ENCODE assay signal across 8 cellular contexts in genomic region chr3:115100172-115100571, GRCh38. TPM values are rescaled to one million over a fixed set of nuclear protein-coding genes. Genes with fewer than 3 reads are reported as not detected.
DNase-seq lines count a peak whose midpoint lies in the region; ATAC-seq, FAIRE-seq and TF ChIP-seq lines count a peak whose summit lies in the region.

No MANE protein-coding gene starts in this region.

- peak overlapping the region; percentile 80 to 93 (median 88) for H3K4me3 Mint-ChIP-seq in CD4-positive, alpha-beta memory T cell
- H3K4me3 Mint-ChIP-seq in endodermal cell, result no peak overlapping the region

- no peak overlapping the region for H2BK15ac ChIP-seq in IMR-90 (ENCODE audit: low read depth, low read length)

- POLR2A ChIA-PET in CD4-positive, alpha-beta memory T cell (lab: Charles Lee; ENCODE audit: partially characterized antibody), result interaction anchor here (0.6 to 4.1 kb wide), 6 partner anchors 17 to 1353 kb away, joined by 3 to 92 read pairs (median 3); partner anchors contain the start of genes ATP6V1A and ZBTB20
- POLR2A ChIA-PET in IMR-90 (lab: Charles Lee; ENCODE audit: unreplicated experiment), result no interaction called here

- H3K9me1 ChIP-seq in IMR-90 (ENCODE audit: insufficient read depth, low read length), result no peaks in the 10 kb centered on the region

- H3K27me3 ChIP-seq in CD4-positive, alpha-beta memory T cell (ENCODE audit: insufficient read depth, low read length), result no peaks in the 10 kb centered on the region
- H3K27me3 ChIP-seq in IMR-90 (ENCODE audit: control insufficient read depth, insufficient read depth, low read length) (no peaks in the 10 kb centered on the region), endodermal cell (ENCODE audit: control insufficient read depth, insufficient read depth, low read length, poor library complexity, severe bottlenecking) (no peaks in the 10 kb centered on the region), mucosa of stomach (ENCODE audit: control insufficient read depth, insufficient read depth, low read length) (no peaks in the 10 kb centered on the region), aorta (ENCODE audit: control insufficient read depth in 1 of 2, insufficient read depth in 2 of 2, low read length in 1 of 2) (no peaks in the 10 kb centered on the region)

- dilution Hi-C loops in IMR-90 (cut with HindIII; ENCODE audit: low sequenced_read_pairs, unreplicated experiment), result no loop called here

- intact Hi-C loops in CD4-positive, alpha-beta memory T cell (cut with micrococcal nuclease), result loop anchor here (1.0 kb wide), 1 partner anchor 47 kb away; the partner anchor contains the start of gene ZBTB20
- intact Hi-C loops in IMR-90 (cut with micrococcal nuclease), result loop anchor here (5.0 kb wide), 1 partner anchor 712 kb away; no protein-coding TSS in a partner anchor
- intact Hi-C loops in aorta (cut with DNase I), result loop anchor here in 1 of 2 donors (5.0 kb wide), 1 partner anchor 278 kb away; no protein-coding TSS in a partner anchor

- TF ChIP-seq RAD21 in IMR-90 (IDR thresholded peaks at IDR 0.05; ENCODE audit: low read length), result no peak

- peak overlapping the region; percentile 56 for H3K4ac ChIP-seq in IMR-90 (ENCODE audit: low read depth, low read length)

- H3K9me3 ChIP-seq in CD4-positive, alpha-beta memory T cell (ENCODE audit: control insufficient read depth in 1 of 2, low read length in 2 of 2), result no peaks in the 10 kb centered on the region
- no peaks in the 10 kb centered on the region for H3K9me3 ChIP-seq in IMR-90 (ENCODE audit: control insufficient read depth, insufficient read depth, low read length)
- H3K9me3 ChIP-seq in endodermal cell (ENCODE audit: control insufficient read depth, low read length), result peaks cover 7% of the 10 kb centered on the region
- H3K9me3 ChIP-seq in mucosa of stomach (ENCODE audit: control insufficient read depth, low read length), result no peaks in the 10 kb centered on the region
- H3K9me3 ChIP-seq in aorta (ENCODE audit: control insufficient read depth, low read length), result no peaks in the 10 kb centered on the region

- H3K9ac ChIP-seq in IMR-90 (ENCODE audit: low read depth, low read length) (peak overlapping the region; percentile 56), endodermal cell (ENCODE audit: extremely low read depth, low read length, poor library complexity, severe bottlenecking) (no peak overlapping the region), mucosa of stomach (ENCODE audit: low read length) (peak overlapping the region; percentile 83)

- H2AK9ac ChIP-seq in IMR-90 (replicated peaks; ENCODE audit: low read depth, low read length, poor library complexity), result no peak overlapping the region

- TF ChIP-seq POLR2A in IMR-90 (IDR thresholded peaks at IDR 0.05; ENCODE audit: low read depth, low read length), result no peak

- no TSS peak for BruUV-seq in IMR-90 (replicated peaks; lab: Mats Ljungman, UMichigan)

- no peaks in the 10 kb centered on the region for H4K20me1 ChIP-seq in IMR-90 (ENCODE audit: insufficient read depth, low read length)

- CTCF ChIA-PET in CD4-positive, alpha-beta memory T cell (lab: Charles Lee; ENCODE audit: partially characterized antibody), result interaction anchor here (0.8 to 3.2 kb wide), 8 partner anchors 9 to 684 kb away, joined by 3 to 17 read pairs (median 3); partner anchors contain the start of gene ZBTB20
- CTCF ChIA-PET in IMR-90 (lab: Yijun Ruan, JAX), result no interaction called here

- H2BK5ac ChIP-seq in IMR-90 (ENCODE audit: low read depth, low read length, poor library complexity, severe bottlenecking), result peak overlapping the region; percentile 71

- peaks cover 0 to 7% (median 3%) of the 10 kb centered on the region in 8 donors for H3K9me3 Mint-ChIP-seq in CD4-positive, alpha-beta memory T cell
- H3K9me3 Mint-ChIP-seq in endodermal cell, result peaks cover 4% of the 10 kb centered on the region

- H4K91ac ChIP-seq in IMR-90 (ENCODE audit: insufficient read depth, low read depth, low read length), result peak overlapping the region; percentile 51; the same call in 1 of the 2 replicates

- peaks cover 32% of the 10 kb centered on the region for H3K4me1 ChIP-seq in CD4-positive, alpha-beta memory T cell (ENCODE audit: insufficient read depth, low read length)
- no peaks in the 10 kb centered on the region; the same call in 1 of the 2 replicates for H3K4me1 ChIP-seq in IMR-90 (ENCODE audit: control insufficient read depth, insufficient read depth, low read length)
- H3K4me1 ChIP-seq in endodermal cell (ENCODE audit: control insufficient read depth, insufficient read depth, low read length), result no peaks in the 10 kb centered on the region
- H3K4me1 ChIP-seq in mucosa of stomach (ENCODE audit: control insufficient read depth, insufficient read depth, low read length), result peaks cover 8% of the 10 kb centered on the region
- peaks cover 0 to 6% of the 10 kb centered on the region in 2 donors for H3K4me1 ChIP-seq in aorta (ENCODE audit: control insufficient read depth in 1 of 2, insufficient read depth in 2 of 2, low read length in 2 of 2)

- no peak overlapping the region for H2BK20ac ChIP-seq in IMR-90 (ENCODE audit: low read depth, low read length)

- FAIRE-seq in GM19239 (lab: Jason Lieb, UNC), result peak; percentile 91

- ATAC-seq in IMR-90 (ENCODE audit: low read depth) (peak; percentile 95), SK-N-SH treated with all-trans-retinoic acid at 6 μM for 48 hours (peak; percentile 93), aorta (ENCODE audit: low FRiP score) (peak; percentile 78), HG02970 (IDR thresholded peaks at IDR 0.05; ENCODE audit: low FRiP score, unreplicated experiment) (no peak)

- peak overlapping the region; percentile 32; the same call in 1 of the 2 replicates for H3K23ac ChIP-seq in IMR-90 (ENCODE audit: low read depth, low read length)

- no peaks in the 10 kb centered on the region; a peak in 1 of 4 replicates for H3K79me1 ChIP-seq in IMR-90 (ENCODE audit: low read depth in 1 of 2, low read length in 2 of 2)

- H3K27ac Mint-ChIP-seq in CD4-positive, alpha-beta memory T cell, result peak overlapping the region; percentile 77 to 95 (median 89)
- H3K27ac Mint-ChIP-seq in endodermal cell, result no peak overlapping the region

- H3K27ac ChIP-seq in CD4-positive, alpha-beta memory T cell (ENCODE audit: low read depth, low read length), result peak overlapping the region; percentile 35
- H3K27ac ChIP-seq in IMR-90 (ENCODE audit: insufficient read depth, low read length) (peak overlapping the region; percentile 58; the same call in 1 of the 2 replicates), endodermal cell (ENCODE audit: low read depth, low read length) (peak overlapping the region; percentile 69), aorta (ENCODE audit: low read depth in 1 of 2, low read length in 2 of 2) (peak overlapping the region in 1 of 2 donors; percentile 48)

- peak overlapping the region; percentile 99 for H3K4me2 ChIP-seq in IMR-90 (ENCODE audit: low read depth, low read length)

- no peak overlapping the region for H3K56ac ChIP-seq in IMR-90 (ENCODE audit: extremely low read depth, insufficient read depth, low read length)

- TF ChIP-seq CTCF in IMR-90 (conservative IDR thresholded peaks at IDR 0.05; ENCODE audit: low read depth, low read length) (no peak), endodermal cell (conservative IDR thresholded peaks at IDR 0.05) (no peak)

- peak overlapping the region; percentile 6 for H2BK120ac ChIP-seq in IMR-90 (ENCODE audit: low read depth, low read length)

- peak overlapping the region; percentile 18 for H3K14ac ChIP-seq in IMR-90 (replicated peaks; ENCODE audit: low read depth, low read length)

- no peaks in the 10 kb centered on the region for H3K36me3 ChIP-seq in CD4-positive, alpha-beta memory T cell (ENCODE audit: insufficient read depth, low read length)
- H3K36me3 ChIP-seq in IMR-90 (ENCODE audit: control insufficient read depth, insufficient read depth, low read length) (no peaks in the 10 kb centered on the region), endodermal cell (ENCODE audit: control insufficient read depth, insufficient read depth, low read length) (no peaks in the 10 kb centered on the region), mucosa of stomach (ENCODE audit: control insufficient read depth, insufficient read depth, low read length) (no peaks in the 10 kb centered on the region), aorta (ENCODE audit: control insufficient read depth in 1 of 2, insufficient read depth in 2 of 2, low read length in 1 of 2) (no peaks in the 10 kb centered on the region)

- peak overlapping the region; percentile 88 for H4K5ac ChIP-seq in IMR-90 (ENCODE audit: low read depth, low read length)

- H4K8ac ChIP-seq in IMR-90 (ENCODE audit: low read depth in 2 of 2, low read length in 2 of 2), result peak overlapping the region; percentile 14 to 57; a peak in 3 of 4 replicates

- peak overlapping the region; percentile 90 for H3K18ac ChIP-seq in IMR-90 (ENCODE audit: low read depth, low read length)

- peaks cover 16 to 20% of the 10 kb centered on the region in 2 donors for H3K36me3 Mint-ChIP-seq in CD4-positive, alpha-beta memory T cell
- no peaks in the 10 kb centered on the region for H3K36me3 Mint-ChIP-seq in endodermal cell (ENCODE audit: low read depth)

- peak overlapping the region; percentile 21 to 46 for H3K4me3 ChIP-seq in CD4-positive, alpha-beta memory T cell (ENCODE audit: low read length in 2 of 2)
- H3K4me3 ChIP-seq in IMR-90 (ENCODE audit: insufficient read depth, low read depth, low read length) (peak overlapping the region; percentile 38), endodermal cell (ENCODE audit: low read length) (no peak overlapping the region), mucosa of stomach (ENCODE audit: low read length) (peak overlapping the region; percentile 39), aorta (ENCODE audit: low read length in 2 of 2) (peak overlapping the region; percentile 54 to 64)

- no CpG with 5 or more reads among the region's 5 CpGs for WGBS in IMR-90 (ENCODE audit: extremely low coverage in 2 of 2, insufficient read length in 1 of 2), 2 experiments
- 73% methylated on average over 3 of the region's 5 CpGs; no CpG with 5 or more reads in 1 of the 2 experiments for WGBS in endodermal cell (ENCODE audit: insufficient coverage in 1 of 2, insufficient read length in 1 of 2), 2 experiments
- WGBS in aorta, 2 donors, result 2% methylated on average over 5 of the region's 5 CpGs

- no peaks in the 10 kb centered on the region for H3K27me3 Mint-ChIP-seq in CD4-positive, alpha-beta memory T cell
- H3K27me3 Mint-ChIP-seq in endodermal cell (ENCODE audit: insufficient read depth), result no peaks in the 10 kb centered on the region

- peak; percentile 64 to 76 (median 72) for DNase-seq in CD4-positive, alpha-beta memory T cell
- DNase-seq in GM19239 (ENCODE audit: insufficient read length, low spot score), result no peak
- DNase-seq in IMR-90, result peak; percentile 70
- no peak for DNase-seq in endodermal cell
- DNase-seq in aorta, result no peak

- peak overlapping the region; percentile 66 for H2AFZ ChIP-seq in IMR-90 (replicated peaks; ENCODE audit: low read length, poor library complexity)

- H2AK5ac ChIP-seq in IMR-90 (ENCODE audit: low read depth, low read length), result no peak overlapping the region

- in situ Hi-C loops in IMR-90 (cut with MboI; ENCODE audit: low sequenced_read_pairs), result no loop called here

- peaks cover 29 to 36% (median 32%) of the 10 kb centered on the region in 4 donors for H3K4me1 Mint-ChIP-seq in CD4-positive, alpha-beta memory T cell
- H3K4me1 Mint-ChIP-seq in endodermal cell, result peaks cover 4% of the 10 kb centered on the region

RNA-seq across cellular contexts. Expression of gene ZBTB20, which starts 46.9 kb away (rescaled TPM):
- 10 to 100 TPM; 52.4 to 58.4 TPM for total RNA-seq in CD4-positive, alpha-beta memory T cell
- polyA plus RNA-seq in CD4-positive, alpha-beta memory T cell, result 10 to 100 TPM; 21.9 to 30.5 TPM
- total RNA-seq in IMR-90 (2012; rRNA removed), result 13.3 and 14.7 TPM in 2 replicates
- polyA plus RNA-seq in IMR-90 (2012; rRNA removed), result 0.75 and 0.87 TPM in 2 replicates
- 0.25 and 0.55 TPM in 2 replicates for polyA plus RNA-seq in IMR-90 (2012; cell fraction: cytosol; rRNA removed)
- 2.3 and 2.6 TPM in 2 replicates for polyA plus RNA-seq in IMR-90 (2012; cell fraction: nucleus; rRNA removed; ENCODE audit: low replicate concordance)
- total RNA-seq in endodermal cell, result 1 to 10 TPM; 1.6 to 2.9 TPM
- 4.8 TPM for polyA plus RNA-seq in endodermal cell (2013, experiment 1 of 2)
- polyA plus RNA-seq in endodermal cell (2013, experiment 2 of 2), result 6.8 TPM
- total RNA-seq in aorta, result 100 to 1,000 TPM in 1 of 2 donors, 10 to 100 TPM in 1; 99.6 to 128 TPM
- polyA plus RNA-seq in aorta, result 1 to 10 TPM in 1 of 2 donors, under 1 TPM in 1; 0.69 to 3.8 TPM

Comparison
In these comparisons a context has a peak if more than half of its experiments do, and no peak if none do; other contexts are left out.
1. DNase-seq: peak in CD4-positive, alpha-beta memory T cell (5 of 5) and IMR-90 (single experiment); none in GM19239 (single experiment), endodermal cell (single experiment) and aorta (0 of 2).